ENCODE assay signal across 13 cellular contexts in the genomic region with DNA sequence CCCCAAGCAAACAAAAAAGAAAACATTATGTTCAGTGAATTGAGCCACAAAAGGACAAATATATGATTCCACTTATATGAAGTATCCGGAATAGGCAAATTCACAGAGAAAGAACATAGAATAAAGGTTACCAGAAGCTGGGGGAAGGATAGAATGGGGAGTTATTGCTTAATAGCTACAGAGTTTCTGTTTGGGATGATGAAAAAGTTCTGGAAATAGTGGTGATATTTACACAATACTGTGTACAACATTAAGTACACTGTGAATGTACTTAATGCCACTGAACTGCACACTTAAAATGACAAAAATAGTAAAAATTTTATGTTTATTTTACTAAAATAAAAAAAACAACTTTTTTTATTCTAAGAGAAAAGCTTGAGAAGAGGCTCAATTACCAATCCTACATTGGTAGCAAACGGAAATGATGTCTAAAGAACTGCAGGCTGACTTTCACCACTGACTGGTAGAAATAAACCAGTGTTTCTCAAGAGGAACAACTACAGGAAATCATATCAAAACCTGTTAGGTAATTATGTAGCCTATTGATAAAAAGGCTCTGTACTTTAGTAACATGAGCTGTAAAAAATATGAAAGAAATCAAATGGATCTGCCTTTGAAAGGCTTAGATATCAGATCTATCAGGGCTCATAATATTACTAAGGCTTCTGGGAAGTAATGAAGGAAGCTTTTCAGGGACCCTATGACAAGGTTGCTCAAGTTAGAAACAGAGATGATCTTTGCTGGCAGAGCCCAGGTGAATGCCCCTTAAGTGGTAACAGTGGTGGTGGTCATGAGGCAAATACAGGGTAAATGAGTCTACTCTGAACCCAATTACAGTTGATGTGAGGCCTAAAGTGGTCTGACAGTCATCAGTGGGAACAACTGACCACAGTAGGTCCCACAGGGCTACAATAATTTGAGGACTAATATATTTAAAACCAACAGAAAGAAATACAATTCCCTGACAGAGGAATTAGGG. TPM values are rescaled to one million over a fixed set of nuclear protein-coding genes. Genes with fewer than 3 reads are reported as not detected.
A peak's percentile ranks its signal among the peaks of the same experiment; 100 is the strongest.
DNase-seq lines count a peak whose midpoint lies in the region; ATAC-seq and TF ChIP-seq lines count a peak whose summit lies in the region.
"Had no signal": no experiment of that assay in that cellular context is flagged by ENCODE, and none has a peak within 500 bp of the region (broad histone marks: within the 10 kb centered on the region; RNA-seq: fewer than 3 reads in every experiment).

No MANE protein-coding gene starts in this region.

- H3K27me3 Mint-ChIP-seq in CD8-positive, alpha-beta memory T cell: no peaks in the 10 kb centered on the region
- no peaks in the 10 kb centered on the region for H3K27me3 Mint-ChIP-seq in activated T-helper 17 cell treated with anti-CD3 and anti-CD28 coated beads, Interleukin-2, amount 50 U/mL, for 72 hours
- no peaks in the 10 kb centered on the region for H3K27me3 Mint-ChIP-seq in naive B cell

- H3K4me3 ChIP-seq in CD8-positive, alpha-beta memory T cell (ENCODE audit: low read length): no peak overlapping the region
- H3K4me3 ChIP-seq in gastroesophageal sphincter: no peak overlapping the region
- H3K4me3 ChIP-seq: adrenal gland, neural progenitor cell had no signal

- no peak overlapping the region for H3K27ac ChIP-seq in CD8-positive, alpha-beta memory T cell (ENCODE audit: low read depth, low read length)
- no peak overlapping the region for H3K27ac ChIP-seq in gastroesophageal sphincter
- H3K27ac ChIP-seq: adrenal gland, neural progenitor cell had no signal

- H3K4me1 Mint-ChIP-seq in CD8-positive, alpha-beta memory T cell: peaks cover 45 to 72% (median 65%) of the 10 kb centered on the region in 3 donors
- H3K4me1 Mint-ChIP-seq in activated T-helper 17 cell treated with anti-CD3 and anti-CD28 coated beads, Interleukin-2, amount 50 U/mL, for 72 hours: peaks cover 31% of the 10 kb centered on the region
- peaks cover 38 to 49% (median 49%) of the 10 kb centered on the region in 3 donors for H3K4me1 Mint-ChIP-seq in naive B cell
- H3K4me1 Mint-ChIP-seq: endodermal cell, neural progenitor cell had no signal

- no peak for TF ChIP-seq POLR2A in gastroesophageal sphincter (IDR thresholded peaks at IDR 0.05)

- no peaks in the 10 kb centered on the region for H3K9me3 ChIP-seq in CD8-positive, alpha-beta memory T cell (ENCODE audit: low read length)
- no peaks in the 10 kb centered on the region for H3K9me3 ChIP-seq in gastroesophageal sphincter
- H3K9me3 ChIP-seq: adrenal gland had no signal

- 85 to 91% methylated on average over 2 of the region's 2 CpGs for WGBS in gastroesophageal sphincter (ENCODE audit: low coverage in 1 of 2), 2 donors

- POLR2A ChIA-PET in CD8-positive, alpha-beta memory T cell (lab: Charles Lee): interaction anchor here (1.5 kb wide), 1 partner anchor 40 kb away, joined by 4 read pairs; no protein-coding TSS in a partner anchor

- CTCF ChIA-PET in CD8-positive, alpha-beta memory T cell (lab: Charles Lee): no interaction called here

- H3K27me3 ChIP-seq in CD8-positive, alpha-beta memory T cell (ENCODE audit: insufficient read depth, low read length, poor library complexity, severe bottlenecking): no peaks in the 10 kb centered on the region
- no peaks in the 10 kb centered on the region for H3K27me3 ChIP-seq in gastroesophageal sphincter
- H3K27me3 ChIP-seq: adrenal gland, neural progenitor cell had no signal

- no peaks in the 10 kb centered on the region for H3K9me3 Mint-ChIP-seq in CD8-positive, alpha-beta memory T cell
- no peaks in the 10 kb centered on the region for H3K9me3 Mint-ChIP-seq in activated T-helper 17 cell treated with anti-CD3 and anti-CD28 coated beads, Interleukin-2, amount 50 U/mL, for 72 hours
- H3K9me3 Mint-ChIP-seq in naive B cell: no peaks in the 10 kb centered on the region
- H3K9me3 Mint-ChIP-seq: endodermal cell, neural progenitor cell had no signal

- ATAC-seq in HG03354 (IDR thresholded peaks at IDR 0.05; ENCODE audit: poor library complexity, severe bottlenecking, unreplicated experiment) (peak; percentile 57), naive B cell (ENCODE audit: low read depth in 2 of 2) (peak in 1 of 2 donors; percentile 30), gastroesophageal sphincter (no peak)
- ATAC-seq in activated T-helper 17 cell treated with anti-CD3 and anti-CD28 coated beads, Interleukin-2, amount 50 U/mL, for 72 hours (replicated peaks): peak; percentile 32

- no peak for TF ChIP-seq CTCF in gastroesophageal sphincter (IDR thresholded peaks at IDR 0.05)

- H3K36me3 Mint-ChIP-seq in CD8-positive, alpha-beta memory T cell: peaks cover 0 to 20% (median 7%) of the 10 kb centered on the region in 3 donors
- H3K36me3 Mint-ChIP-seq in activated T-helper 17 cell treated with anti-CD3 and anti-CD28 coated beads, Interleukin-2, amount 50 U/mL, for 72 hours (ENCODE audit: low read depth): peaks cover 54% of the 10 kb centered on the region
- H3K36me3 Mint-ChIP-seq in naive B cell: peaks cover 0 to 6% of the 10 kb centered on the region in 2 donors

- no peaks in the 10 kb centered on the region for H3K36me3 ChIP-seq in CD8-positive, alpha-beta memory T cell (ENCODE audit: insufficient read depth, low read length)
- H3K36me3 ChIP-seq in gastroesophageal sphincter: no peaks in the 10 kb centered on the region
- H3K36me3 ChIP-seq: adrenal gland, neural progenitor cell had no signal

- H3K4me1 ChIP-seq in CD8-positive, alpha-beta memory T cell (ENCODE audit: insufficient read depth, low read length): peaks cover 32% of the 10 kb centered on the region
- H3K4me1 ChIP-seq in gastroesophageal sphincter: no peaks in the 10 kb centered on the region
- H3K4me1 ChIP-seq: adrenal gland, neural progenitor cell had no signal

- H3K4me3 Mint-ChIP-seq in CD8-positive, alpha-beta memory T cell: peak overlapping the region in 5 of 7 donors; percentile 6 to 44 (median 16)
- H3K4me3 Mint-ChIP-seq in activated T-helper 17 cell treated with anti-CD3 and anti-CD28 coated beads, Interleukin-2, amount 50 U/mL, for 72 hours: peak overlapping the region; percentile 26
- H3K4me3 Mint-ChIP-seq in naive B cell: peak overlapping the region in 2 of 8 donors; percentile 32 to 71
- H3K4me3 Mint-ChIP-seq: endodermal cell, neural progenitor cell had no signal

- peak overlapping the region; percentile 7 to 98 (median 85) for H3K27ac Mint-ChIP-seq in CD8-positive, alpha-beta memory T cell
- H3K27ac Mint-ChIP-seq in activated T-helper 17 cell treated with anti-CD3 and anti-CD28 coated beads, Interleukin-2, amount 50 U/mL, for 72 hours: peak overlapping the region; percentile 85
- H3K27ac Mint-ChIP-seq in naive B cell: peak overlapping the region; percentile 19 to 83 (median 60)
- H3K27ac Mint-ChIP-seq: endodermal cell, neural progenitor cell had no signal

- no peak for TF ChIP-seq EP300 in gastroesophageal sphincter (IDR thresholded peaks at IDR 0.05)

- peak in 1 of 5 donors; percentile 19 for DNase-seq in CD8-positive, alpha-beta memory T cell
- no peak for DNase-seq in naive B cell
- DNase-seq in epidermal melanocyte (ENCODE audit: insufficient read length, low spot score): no peak
- DNase-seq in foreskin melanocyte: no peak
- DNase-seq in NCI-H1436 treated with DMSO at 0.1 percent for 48 hours (lab: John Stamatoyannopoulos, UW): no peak
- DNase-seq: adrenal gland; endodermal cell; NCI-H187; stimulated activated naive CD4-positive, alpha-beta T cell treated with Interleukin-2 at 50 U/mL for 16 hours had no signal

RNA-seq across cellular contexts. Expression of a gene that starts 41.3 kb away (rescaled TPM):
- 10 to 100 TPM; 67.5 to 70.5 TPM for total RNA-seq in CD8-positive, alpha-beta memory T cell
- polyA plus RNA-seq in CD8-positive, alpha-beta memory T cell: 14.9 TPM
- 10 to 100 TPM; 53.3 to 57.0 TPM for total RNA-seq in activated T-helper 17 cell treated with anti-CD3 and anti-CD28 coated beads, Interleukin-2, amount 50 U/mL, for 72 hours
- polyA plus RNA-seq in naive B cell (ENCODE audit: low read depth in 6 of 6): 10 to 100 TPM in 5 of 6 donors, 1 to 10 TPM in 1; 6.0 to 23.8 (median 12.4) TPM
- 10 to 100 TPM; 17.0 to 36.9 (median 21.6) TPM for total RNA-seq in gastroesophageal sphincter
